In genomic region chr14:22524784-22525161, GRCh38 we compare ENCODE assay signal across 17 cellular contexts.
A peak's percentile ranks its signal among the peaks of the same experiment; 100 is the strongest.
DNase-seq lines count a peak whose midpoint lies in the region; ATAC-seq, FAIRE-seq and TF ChIP-seq lines count a peak whose summit lies in the region.
"Had no signal": no experiment of that assay in that cellular context is flagged by ENCODE, and none has a peak within 500 bp of the region (broad histone marks: within the 10 kb centered on the region; RNA-seq: fewer than 3 reads in every experiment).

No MANE protein-coding gene starts in this region.

- no peak for TF ChIP-seq RAD21 in GM12878 (IDR thresholded peaks at IDR 0.05; ENCODE audit: insufficient read depth, low read depth, low read length)

- H3K9ac ChIP-seq in PC-3 (ENCODE audit: low read length), result no peak overlapping the region
- H3K9ac ChIP-seq in GM12878 (ENCODE audit: control insufficient read depth, insufficient read depth, low read length), result no peak overlapping the region
- no peak overlapping the region for H3K9ac ChIP-seq in endodermal cell (ENCODE audit: extremely low read depth, low read length, poor library complexity, severe bottlenecking)

- ATAC-seq in PC-3 (peak; percentile 43), GM12878 (no peak), HG03135 (IDR thresholded peaks at IDR 0.05; ENCODE audit: unreplicated experiment) (no peak)
- ATAC-seq: A549, Right ventricle myocardium inferior, sciatic nerve had no signal

- BruUV-seq in PC-3 (replicated peaks; lab: Mats Ljungman, UMichigan) (no TSS peak), GM12878 (replicated peaks; lab: Mats Ljungman, UMichigan) (no TSS peak)

- H3K27ac ChIP-seq in PC-3 (ENCODE audit: low read length) (no peak overlapping the region), GM12878 (ENCODE audit: control insufficient read depth, insufficient read depth) (0 out of 2 replicates have a peak overlapping the region, but pooled peaks have one; percentile 80), endodermal cell (ENCODE audit: low read depth, low read length) (no peak overlapping the region)
- H3K27ac ChIP-seq: A549 had no signal

- in situ Hi-C loops in GM12878 (cut with MboI), result no loop called here

- H3K27ac Mint-ChIP-seq in activated CD4-positive, alpha-beta T cell treated with anti-CD3 and anti-CD28 coated beads, Interleukin-2, amount 10 ng/mL, durations not matched to agents 24 days and 14 days, result peak overlapping the region; percentile 93
- H3K27ac Mint-ChIP-seq in progenitor cell of endocrine pancreas (peak overlapping the region; percentile 23), endodermal cell (no peak overlapping the region)

- no peak for TF ChIP-seq EP300 in GM12878 (IDR thresholded peaks at IDR 0.05; ENCODE audit: borderline replicate concordance in 1 of 2, control insufficient read depth in 1 of 2, low read depth in 2 of 2, low read length in 2 of 2)

- no peak for TF ChIP-seq POLR2A in GM12878 (IDR thresholded peaks at IDR 0.05; ENCODE audit: low read depth, low read length)

- no peak for FAIRE-seq in GM12878 (lab: Jason Lieb, UNC)
- FAIRE-seq: A549, G401.6 had no signal

- SMC1A ChIA-PET in GM12878 (lab: Charles Lee; ENCODE audit: uncharacterized antibody, unreplicated experiment), result interaction anchor here (0.9 to 12.3 kb wide), 11 partner anchors 9 to 42 kb away, joined by 3 to 399 read pairs (median 5); no protein-coding TSS in a partner anchor

- H4K20me1 ChIP-seq in PC-3 (ENCODE audit: low read length), result no peaks in the 10 kb centered on the region
- no peaks in the 10 kb centered on the region for H4K20me1 ChIP-seq in GM12878 (ENCODE audit: control insufficient read depth, insufficient read depth)

- no peaks in the 10 kb centered on the region for H3K4me1 ChIP-seq in PC-3 (ENCODE audit: insufficient read depth, low read length)
- H3K4me1 ChIP-seq in GM12878 (ENCODE audit: control insufficient read depth, insufficient read depth, low read length), result peaks cover 80% of the 10 kb centered on the region
- peaks cover 3% of the 10 kb centered on the region for H3K4me1 ChIP-seq in endodermal cell (ENCODE audit: control insufficient read depth, insufficient read depth, low read length)
- H3K4me1 ChIP-seq: A549 had no signal

- no peak for TF ChIP-seq CTCF in PC-3 (conservative IDR thresholded peaks at IDR 0.05; ENCODE audit: low read depth, low read length)
- TF ChIP-seq CTCF in GM12878 (IDR thresholded peaks at IDR 0.05 in 2 of 3, conservative IDR thresholded peaks at IDR 0.05 in 1 of 3; ENCODE audit: control insufficient read depth in 2 of 3, extremely low read depth in 1 of 3, insufficient read depth in 1 of 3, low read depth in 3 of 3, low read length in 3 of 3), result no peak
- no peak for TF ChIP-seq CTCF in progenitor cell of endocrine pancreas (IDR thresholded peaks at IDR 0.05; ENCODE audit: unreplicated experiment)
- TF ChIP-seq CTCF in endodermal cell (conservative IDR thresholded peaks at IDR 0.05), result no peak

- no peak for DNase-seq in activated CD4-positive, alpha-beta T cell treated with anti-CD3 and anti-CD28 coated beads, Interleukin-2, amount 10 ng/mL, durations not matched to agents 24 days and 14 days
- DNase-seq in activated CD4-positive, alpha-beta T cell treated with anti-CD3 and anti-CD28 coated beads, Interleukin-2, amount 50 U/mL, for 1 hour, result no peak
- DNase-seq in PC-3 (peak; percentile 33), GM12878 (ENCODE audit: low read depth, low spot score) (no peak), progenitor cell of endocrine pancreas (ENCODE audit: low spot score, unreplicated experiment) (no peak), endodermal cell (no peak)
- no peak for DNase-seq in stimulated activated CD4-positive, alpha-beta T cell treated with anti-CD3 and anti-CD28 coated beads, Interleukin-1b, Interleukin-23, amount 100 ng/mL, for 48 hours
- DNase-seq: Caco-2; NCI-H187; NCI-H774; stimulated activated naive CD4-positive, alpha-beta T cell treated with Interleukin-2 at 50 U/mL for 16 hours had no signal

- CTCF ChIA-PET in PC-3 (lab: Charles Lee) (no interaction called here), GM12878 (lab: Yijun Ruan, JAX) (interaction anchor here (1.1 to 2.8 kb wide), 9 partner anchors 9 to 136 kb away, joined by 3 to 9 read pairs (median 5); no protein-coding TSS in a partner anchor)

- no peak overlapping the region for H2AFZ ChIP-seq in PC-3 (ENCODE audit: low read length)
- no peak overlapping the region for H2AFZ ChIP-seq in GM12878 (ENCODE audit: control insufficient read depth, low read depth, low read length)

- POLR2A ChIA-PET in PC-3 (lab: Charles Lee; ENCODE audit: unreplicated experiment) (no interaction called here), GM12878 (lab: Charles Lee) (interaction anchor here (0.9 to 12.2 kb wide), 9 partner anchors 8 to 42 kb away, joined by 3 to 339 read pairs (median 4); no protein-coding TSS in a partner anchor)

- H3K4me3 Mint-ChIP-seq in activated CD4-positive, alpha-beta T cell treated with anti-CD3 and anti-CD28 coated beads, Interleukin-2, amount 10 ng/mL, durations not matched to agents 24 days and 14 days, result peak overlapping the region; percentile 83
- H3K4me3 Mint-ChIP-seq in progenitor cell of endocrine pancreas (ENCODE audit: low read depth) (no peak overlapping the region), endodermal cell (no peak overlapping the region)

- H3K4me3 ChIP-seq in PC-3 (ENCODE audit: low read length) (no peak overlapping the region), GM12878 (no peak overlapping the region), endodermal cell (ENCODE audit: low read length) (no peak overlapping the region)
- H3K4me3 ChIP-seq: A549, lung had no signal

- no peaks in the 10 kb centered on the region for H3K9me3 Mint-ChIP-seq in activated CD4-positive, alpha-beta T cell treated with anti-CD3 and anti-CD28 coated beads, Interleukin-2, amount 10 ng/mL, durations not matched to agents 24 days and 14 days
- H3K9me3 Mint-ChIP-seq in progenitor cell of endocrine pancreas (ENCODE audit: low read depth), result peaks cover 6% of the 10 kb centered on the region
- H3K9me3 Mint-ChIP-seq in endodermal cell, result no peaks in the 10 kb centered on the region

- H3K27me3 ChIP-seq in PC-3 (ENCODE audit: low read length), result no peaks in the 10 kb centered on the region
- no peaks in the 10 kb centered on the region for H3K27me3 ChIP-seq in GM12878 (replicated peaks in 1 of 2; ENCODE audit: control insufficient read depth in 2 of 2, insufficient read depth in 2 of 2, low read length in 1 of 2)
- H3K27me3 ChIP-seq in endodermal cell (ENCODE audit: control insufficient read depth, insufficient read depth, low read length, poor library complexity, severe bottlenecking), result no peaks in the 10 kb centered on the region

- no peaks in the 10 kb centered on the region for H3K9me2 ChIP-seq in PC-3 (replicated peaks; ENCODE audit: low read length)

- peaks cover 96% of the 10 kb centered on the region for H3K36me3 Mint-ChIP-seq in activated CD4-positive, alpha-beta T cell treated with anti-CD3 and anti-CD28 coated beads, Interleukin-2, amount 10 ng/mL, durations not matched to agents 24 days and 14 days (ENCODE audit: low read depth)
- H3K36me3 Mint-ChIP-seq in progenitor cell of endocrine pancreas (ENCODE audit: insufficient read depth) (no peaks in the 10 kb centered on the region), endodermal cell (ENCODE audit: low read depth) (no peaks in the 10 kb centered on the region)

- H3K79me2 ChIP-seq in PC-3 (ENCODE audit: low read length) (no peaks in the 10 kb centered on the region), GM12878 (ENCODE audit: control insufficient read depth, insufficient read depth, low read length) (peaks cover 74% of the 10 kb centered on the region)

- intact Hi-C loops in activated CD4-positive, alpha-beta T cell treated with anti-CD3 and anti-CD28 coated beads, Interleukin-2, amount 10 ng/mL, durations not matched to agents 24 days and 14 days (cut with micrococcal nuclease), result no loop called here
- intact Hi-C loops in PC-3 (cut with micrococcal nuclease), result no loop called here
- intact Hi-C loops in GM12878 (cut with micrococcal nuclease; ENCODE audit: unreplicated experiment), result no loop called here

- H3K36me3 ChIP-seq in PC-3 (ENCODE audit: low read depth, low read length), result no peaks in the 10 kb centered on the region
- H3K36me3 ChIP-seq in GM12878 (ENCODE audit: control insufficient read depth in 2 of 2, insufficient read depth in 2 of 2, low read length in 1 of 2), result peaks cover 0 to 6% of the 10 kb centered on the region in 2 experiments; a peak in 2 of 4 replicates
- H3K36me3 ChIP-seq in endodermal cell (ENCODE audit: control insufficient read depth, insufficient read depth, low read length), result no peaks in the 10 kb centered on the region

- peaks cover 88% of the 10 kb centered on the region for H3K4me1 Mint-ChIP-seq in activated CD4-positive, alpha-beta T cell treated with anti-CD3 and anti-CD28 coated beads, Interleukin-2, amount 10 ng/mL, durations not matched to agents 24 days and 14 days
- H3K4me1 Mint-ChIP-seq in progenitor cell of endocrine pancreas (ENCODE audit: low read depth), result peaks cover 59% of the 10 kb centered on the region
- peaks cover 3% of the 10 kb centered on the region for H3K4me1 Mint-ChIP-seq in endodermal cell

- H3K4me2 ChIP-seq in PC-3 (ENCODE audit: low read length) (no peak overlapping the region), GM12878 (ENCODE audit: control insufficient read depth, insufficient read depth) (no peak overlapping the region; the same call in 1 of the 2 replicates)
- H3K4me2 ChIP-seq: A549 had no signal

- no peaks in the 10 kb centered on the region for H3K27me3 Mint-ChIP-seq in activated CD4-positive, alpha-beta T cell treated with anti-CD3 and anti-CD28 coated beads, Interleukin-2, amount 10 ng/mL, durations not matched to agents 24 days and 14 days
- H3K27me3 Mint-ChIP-seq in progenitor cell of endocrine pancreas, result no peaks in the 10 kb centered on the region
- peaks cover 2% of the 10 kb centered on the region for H3K27me3 Mint-ChIP-seq in endodermal cell (ENCODE audit: insufficient read depth)

- H3K9me3 ChIP-seq in PC-3 (ENCODE audit: low read length), result no peaks in the 10 kb centered on the region
- H3K9me3 ChIP-seq in GM12878 (replicated peaks; ENCODE audit: control insufficient read depth, insufficient read depth, low read length), result no peaks in the 10 kb centered on the region
- no peaks in the 10 kb centered on the region for H3K9me3 ChIP-seq in endodermal cell (ENCODE audit: control insufficient read depth, low read length)
- H3K9me3 ChIP-seq: A549, Caco-2 had no signal

- H3F3A ChIP-seq in PC-3 (ENCODE audit: low read length, unreplicated experiment), result no peaks in the 10 kb centered on the region

- RAD21 ChIA-PET in GM12878 (lab: Charles Lee; ENCODE audit: unreplicated experiment), result interaction anchor here (0.8 to 1.9 kb wide), 13 partner anchors 8 to 141 kb away, joined by 3 to 19 read pairs (median 5); no protein-coding TSS in a partner anchor

TF ChIP-seq in GM12878, 131 proteins besides CTCF, POLR2A, EP300 and RAD21 (continues in another document):
- no peak for TF ChIP-seq USF1 (IDR thresholded peaks at IDR 0.05; ENCODE audit: borderline replicate concordance, extremely low read length, insufficient read depth, low read depth, low read length)
- no peak for TF ChIP-seq YBX1 (IDR thresholded peaks at IDR 0.05)
